8 cellular contexts compared by ENCODE assay signal in the genomic region with DNA sequence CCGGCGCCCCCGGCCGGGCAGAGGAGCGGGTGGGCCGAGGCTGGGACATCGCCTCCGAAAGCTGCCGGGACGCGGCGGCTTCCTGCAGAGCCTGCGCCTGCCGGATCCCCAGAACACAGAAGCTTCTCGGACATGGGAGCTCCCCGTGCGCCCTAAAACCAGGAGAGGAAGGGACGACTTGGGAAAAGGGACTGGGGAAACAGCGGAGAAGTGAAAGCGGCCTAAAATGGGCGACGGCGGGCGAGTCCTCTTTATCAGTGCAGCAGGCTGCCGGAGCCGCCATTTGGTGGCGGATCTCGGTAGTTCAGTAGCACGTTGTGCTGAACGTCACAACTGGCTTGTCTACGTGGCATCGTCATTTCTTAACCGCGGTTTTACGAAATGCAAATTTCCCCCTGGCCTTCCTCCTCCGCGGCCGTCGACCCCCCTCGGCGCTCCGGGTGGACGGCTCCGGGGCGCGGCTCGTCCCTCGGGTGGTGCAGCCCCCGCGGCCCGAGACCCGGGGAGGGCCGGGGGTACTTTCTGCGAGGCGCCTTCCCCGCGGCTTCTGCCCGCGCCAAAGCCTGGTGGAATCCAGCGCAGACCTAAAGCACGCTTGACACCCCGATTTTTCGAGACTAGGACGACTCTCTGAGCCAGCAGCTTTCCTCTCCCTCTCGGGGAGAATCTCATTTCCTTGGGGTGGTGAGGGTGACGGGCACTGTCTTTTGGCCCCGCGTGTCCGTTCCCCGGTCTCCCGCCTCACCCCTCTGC. TPM values are rescaled to one million over a fixed set of nuclear protein-coding genes. Genes with fewer than 3 reads are reported as not detected.
DNase-seq lines count a peak whose midpoint lies in the region; ATAC-seq, FAIRE-seq and TF ChIP-seq lines count a peak whose summit lies in the region.

No MANE protein-coding gene starts in this region.

- no peaks in the 10 kb centered on the region for H3K79me2 ChIP-seq in H1 (ENCODE audit: control insufficient read depth in 1 of 2, insufficient read depth in 2 of 2, low read length in 2 of 2)

- no peak overlapping the region for H4K5ac ChIP-seq in H1 (ENCODE audit: insufficient read length, low read depth, low read length)

- peaks cover 9% of the 10 kb centered on the region; the same call in 1 of the 2 replicates for H3K23me2 ChIP-seq in H1 (ENCODE audit: low read depth, low read length)

- peak overlapping the region; percentile 83 for H4K8ac ChIP-seq in H1 (ENCODE audit: extremely low read depth, insufficient read depth, low read length)

- H3K79me1 ChIP-seq in H1 (ENCODE audit: low read depth, low read length) = no peaks in the 10 kb centered on the region

- H2BK5ac ChIP-seq in H1 (ENCODE audit: low read depth, low read length) = no peak overlapping the region; the same call in 1 of the 2 replicates

- H4K91ac ChIP-seq in H1 (replicated peaks; ENCODE audit: insufficient read length, low read length) = no peak overlapping the region

- peaks cover 0 to 3% (median 0%) of the 10 kb centered on the region in 4 experiments; a peak in 1 of 8 replicates for H3K36me3 ChIP-seq in H1 (ENCODE audit: control insufficient read depth in 2 of 4, insufficient read depth in 4 of 4, low read length in 3 of 4)
- no peaks in the 10 kb centered on the region for H3K36me3 ChIP-seq in mesodermal cell (ENCODE audit: control insufficient read depth, insufficient read depth, low read length)
- H3K36me3 ChIP-seq in stomach smooth muscle (ENCODE audit: control insufficient read depth in 2 of 2, insufficient read depth in 2 of 2, low read length in 2 of 2) = no peaks in the 10 kb centered on the region

- peak overlapping the region; percentile 34 to 57 (median 48) for H3K4me3 ChIP-seq in H1 (ENCODE audit: extremely low read depth in 1 of 4, insufficient read depth in 2 of 4, low read depth in 3 of 4, low read length in 4 of 4)
- peak overlapping the region; percentile 29 for H3K4me3 ChIP-seq in mesodermal cell (ENCODE audit: extremely low read depth, insufficient read depth, low read length, poor library complexity, severe bottlenecking)
- peak overlapping the region; percentile 61 to 76 for H3K4me3 ChIP-seq in stomach smooth muscle (ENCODE audit: low read length in 2 of 2)

- ATAC-seq in HG02938 (IDR thresholded peaks at IDR 0.05; ENCODE audit: unreplicated experiment) = peak; percentile 66

- TF ChIP-seq POLR2A in H1 (IDR thresholded peaks at IDR 0.05; ENCODE audit: control extremely low read depth in 1 of 2, low read depth in 2 of 2, low read length in 2 of 2) = no peak

- no peak for TF ChIP-seq EP300 in H1 (IDR thresholded peaks at IDR 0.05; ENCODE audit: borderline replicate concordance in 1 of 2, low read depth in 2 of 2, low read length in 2 of 2)

- H3K27ac ChIP-seq in H1 (ENCODE audit: low read depth, low read length) = no peak overlapping the region
- no peak overlapping the region for H3K27ac ChIP-seq in mesodermal cell (ENCODE audit: low read depth, low read length, severe bottlenecking)
- no peak overlapping the region for H3K27ac ChIP-seq in stomach smooth muscle (ENCODE audit: low read length)

- H3K9ac ChIP-seq in H1 (replicated peaks in 1 of 4; ENCODE audit: extremely low read depth in 1 of 4, low read depth in 3 of 4, low read length in 3 of 4) (peak overlapping the region in 2 of 4 experiments; percentile 9 to 29; a peak in 3 of 7 replicates), stomach smooth muscle (ENCODE audit: low read length in 2 of 2) (no peak overlapping the region)

- H3K27me3 ChIP-seq in H1 (replicated peaks in 1 of 4; ENCODE audit: control insufficient read depth in 3 of 4, extremely low read depth in 1 of 4, insufficient read depth in 3 of 4, low read length in 3 of 4) (peaks cover 68 to 93% (median 80%) of the 10 kb centered on the region in 4 experiments), stomach smooth muscle (ENCODE audit: control insufficient read depth in 1 of 2, insufficient read depth in 2 of 2, low read length in 2 of 2) (peaks cover 51 to 60% of the 10 kb centered on the region in 2 donors)

- H3K9me3 ChIP-seq in H1 (ENCODE audit: insufficient read depth in 2 of 2, low read depth in 1 of 2, low read length in 1 of 2) = no peaks in the 10 kb centered on the region; a peak in 1 of 4 replicates
- peaks cover 6% of the 10 kb centered on the region for H3K9me3 ChIP-seq in mesodermal cell (ENCODE audit: control insufficient read depth, low read length)
- H3K9me3 ChIP-seq in stomach smooth muscle (ENCODE audit: control insufficient read depth in 2 of 2, low read length in 2 of 2) = peaks cover 0 to 3% of the 10 kb centered on the region in 2 donors

- H3K14ac ChIP-seq in H1 (ENCODE audit: insufficient read length) = no peak overlapping the region

- peak; percentile 46 to 48 for DNase-seq in activated CD4-positive, alpha-beta T cell treated with anti-CD3 and anti-CD28 coated beads, Interleukin-2, amount 50 U/mL, for 24 hours (ENCODE audit: low read depth in 1 of 2, low spot score in 1 of 2)
- DNase-seq in H1 (ENCODE audit: low read depth in 1 of 2, low spot score in 2 of 2) = peak in 1 of 2 experiments; percentile 78
- DNase-seq in NCI-H1436 (lab: John Stamatoyannopoulos, UW) = no peak
- no peak for DNase-seq in NCI-H524 treated with DMSO at 0.1 percent for 48 hours (lab: John Stamatoyannopoulos, UW)

- H3K4me1 ChIP-seq in H1 (replicated peaks in 1 of 4; ENCODE audit: control insufficient read depth in 3 of 4, insufficient read depth in 4 of 4, low read length in 3 of 4) = peaks cover 0 to 19% (median 9%) of the 10 kb centered on the region in 4 experiments; a peak in 6 of 7 replicates
- no peaks in the 10 kb centered on the region for H3K4me1 ChIP-seq in mesodermal cell (ENCODE audit: control insufficient read depth, insufficient read depth, low read length, poor library complexity, severe bottlenecking)
- H3K4me1 ChIP-seq in stomach smooth muscle (ENCODE audit: control insufficient read depth, insufficient read depth, low read length) = peaks cover 23% of the 10 kb centered on the region

- peak overlapping the region; percentile 77 to 95 for H3K4me2 ChIP-seq in H1 (ENCODE audit: insufficient read depth in 1 of 2, low read depth in 2 of 2, low read length in 2 of 2)

- peak overlapping the region; percentile 83 for H2AFZ ChIP-seq in H1 (ENCODE audit: low read length)

- CTCF ChIA-PET in H1 (lab: Charles Lee; ENCODE audit: partially characterized antibody) = interaction anchor here (1.2 kb wide), 1 partner anchor 20 kb away, joined by 3 read pairs; the partner anchor contains the start of gene COMMD3

- H3K56ac ChIP-seq in H1 (replicated peaks; ENCODE audit: insufficient read length, low read depth, low read length) = peak overlapping the region; percentile 39

- no peak overlapping the region for H2AK5ac ChIP-seq in H1 (ENCODE audit: low read depth, low read length)

- H2BK15ac ChIP-seq in H1 (ENCODE audit: low read length) = 0 out of 2 replicates have a peak overlapping the region, but pooled peaks have one; percentile 88

- no peak for FAIRE-seq in H1 (lab: Jason Lieb, UNC)

- peaks cover 0 to 6% of the 10 kb centered on the region in 2 experiments for H4K20me1 ChIP-seq in H1 (replicated peaks in 1 of 2; ENCODE audit: control insufficient read depth in 1 of 2, insufficient read depth in 2 of 2, low read length in 2 of 2)

- H2BK120ac ChIP-seq in H1 (replicated peaks; ENCODE audit: low read depth, low read length) = peak overlapping the region; percentile 64

- peak overlapping the region; percentile 71 for H3K18ac ChIP-seq in H1 (ENCODE audit: extremely low read depth, low read length)

- peak overlapping the region; percentile 84; the same call in 1 of the 2 replicates for H2BK12ac ChIP-seq in H1 (ENCODE audit: low read depth, low read length)

- H3K23ac ChIP-seq in H1 (ENCODE audit: insufficient read length) = no peak overlapping the region

- H2BK20ac ChIP-seq in H1 (ENCODE audit: low read length) = no peak overlapping the region

- TF ChIP-seq RAD21 in H1 (IDR thresholded peaks at IDR 0.05 in 1 of 2, conservative IDR thresholded peaks at IDR 0.05 in 1 of 2; ENCODE audit: low read depth in 2 of 2, low read length in 2 of 2) = no peak; a peak in 1 of 4 replicates

- 3% methylated on average over 63 of the region's 71 CpGs; no CpG with 5 or more reads in 1 of the 2 experiments for WGBS in H1 (ENCODE audit: extremely low coverage in 1 of 2, insufficient coverage in 1 of 2, insufficient read length in 1 of 2, insufficient replicate concordance in 2 of 2, low coverage in 1 of 2, low lambda C conversion rate in 2 of 2, missing lambda C conversion rate in 1 of 2), 2 experiments
- WGBS in mesodermal cell (ENCODE audit: insufficient coverage in 2 of 2), 2 experiments = 1% methylated on average over 60 to 62 of the region's 71 CpGs

- TF ChIP-seq CTCF in GM12873 (IDR thresholded peaks at IDR 0.05; ENCODE audit: insufficient read depth, low read depth, low read length, missing control alignments) = peak; percentile 14
- TF ChIP-seq CTCF in H1 (IDR thresholded peaks at IDR 0.05; ENCODE audit: control extremely low read depth in 1 of 3, insufficient read depth in 1 of 3, low read depth in 1 of 3, low read length in 3 of 3) = no peak

- POLR2A ChIA-PET in H1 (lab: Charles Lee; ENCODE audit: partially characterized antibody) = interaction anchor here (0.7 to 1.8 kb wide), 3 partner anchors 9 to 20 kb away, joined by 3 to 5 read pairs (median 4); partner anchors contain the start of gene COMMD3

- H3K4ac ChIP-seq in H1 (replicated peaks; ENCODE audit: insufficient read length, low read depth, low read length) = no peak overlapping the region

RNA-seq across cellular contexts. Expression of gene SPAG6, which starts 9.9 kb away (rescaled TPM):
- 0.34 TPM in 1 of 2 replicates, not detected in the other for total RNA-seq in H1 (2021; fragmentation: NEBNext Ultra II Directional; extraction: Animal tissue kit (Norgen Biotek cat#: 25700))
- polyA plus RNA-seq in H1 (2011; rRNA removed) = 0.14 TPM in 2 replicates
- 0.28 TPM for polyA plus RNA-seq in H1 (2011; cell fraction: cytosol; rRNA removed)
- 0.16 TPM for polyA plus RNA-seq in H1 (2011; cell fraction: nucleus; rRNA removed)
- polyA plus RNA-seq in H1 (2012, experiment 1 of 2) = 0.14 to 0.33 TPM (median 0.19 TPM) in 4 replicates
- polyA plus RNA-seq in H1 (2012, experiment 2 of 2) = not detected
- polyA plus RNA-seq in H1 (2013, experiment 1 of 2) = 0.08 TPM
- polyA plus RNA-seq in H1 (2013, experiment 2 of 2) = 0.13 TPM
- 0.27 and 0.41 TPM in 2 replicates for polyA minus RNA-seq in H1 (2011; rRNA and poly(A)+ RNA removed)
- polyA minus RNA-seq in H1 (2011; cell fraction: cytosol; rRNA and poly(A)+ RNA removed) = not detected
- polyA minus RNA-seq in H1 (2011; cell fraction: nucleus; rRNA and poly(A)+ RNA removed) = not detected
- polyA plus RNA-seq in mesodermal cell (2013, experiment 1 of 2) = 0.18 TPM
- polyA plus RNA-seq in mesodermal cell (2013, experiment 2 of 2) = 0.20 TPM

RNA-seq across cellular contexts. Expression of gene BMI1, which starts 14.5 kb away (rescaled TPM):
- 7.0 and 10.7 TPM in 2 replicates for total RNA-seq in H1 (2021; fragmentation: NEBNext Ultra II Directional; extraction: Animal tissue kit (Norgen Biotek cat#: 25700))
- 2.8 and 2.9 TPM in 2 replicates for polyA plus RNA-seq in H1 (2011; rRNA removed)
- polyA plus RNA-seq in H1 (2011; cell fraction: cytosol; rRNA removed) = 4.1 TPM
- polyA plus RNA-seq in H1 (2011; cell fraction: nucleus; rRNA removed) = 7.6 TPM
- polyA plus RNA-seq in H1 (2012, experiment 1 of 2) = 2.8 to 10.9 TPM (median 4.8 TPM) in 4 replicates
- polyA plus RNA-seq in H1 (2012, experiment 2 of 2) = 0.12 TPM
- polyA plus RNA-seq in H1 (2013, experiment 1 of 2) = 2.9 TPM
- polyA plus RNA-seq in H1 (2013, experiment 2 of 2) = 2.7 TPM
- 5.2 and 8.7 TPM in 2 replicates for polyA minus RNA-seq in H1 (2011; rRNA and poly(A)+ RNA removed)
- 5.9 TPM for polyA minus RNA-seq in H1 (2011; cell fraction: cytosol; rRNA and poly(A)+ RNA removed)
- polyA minus RNA-seq in H1 (2011; cell fraction: nucleus; rRNA and poly(A)+ RNA removed) = 7.2 TPM
- 16.6 TPM for polyA plus RNA-seq in mesodermal cell (2013, experiment 1 of 2)
- polyA plus RNA-seq in mesodermal cell (2013, experiment 2 of 2) = 24.3 TPM

RNA-seq across cellular contexts. Expression of gene COMMD3, which starts 19.2 kb away (rescaled TPM):
- total RNA-seq in H1 (2021; fragmentation: NEBNext Ultra II Directional; extraction: Animal tissue kit (Norgen Biotek cat#: 25700)) = 2.3 and 2.7 TPM in 2 replicates
- polyA plus RNA-seq in H1 (2011; rRNA removed) = 0.94 and 2.7 TPM in 2 replicates
- 2.1 TPM for polyA plus RNA-seq in H1 (2011; cell fraction: cytosol; rRNA removed)
- polyA plus RNA-seq in H1 (2011; cell fraction: nucleus; rRNA removed) = 1.2 TPM
- 2.4 to 4.3 TPM (median 2.7 TPM) in 4 replicates for polyA plus RNA-seq in H1 (2012, experiment 1 of 2)
- 1.8 TPM for polyA plus RNA-seq in H1 (2012, experiment 2 of 2)
- polyA plus RNA-seq in H1 (2013, experiment 1 of 2) = 4.5 TPM
- polyA plus RNA-seq in H1 (2013, experiment 2 of 2) = 3.1 TPM
- 0.63 and 1.8 TPM in 2 replicates for polyA minus RNA-seq in H1 (2011; rRNA and poly(A)+ RNA removed)
- polyA minus RNA-seq in H1 (2011; cell fraction: cytosol; rRNA and poly(A)+ RNA removed) = not detected
- polyA minus RNA-seq in H1 (2011; cell fraction: nucleus; rRNA and poly(A)+ RNA removed) = not detected
- 19.9 TPM for polyA plus RNA-seq in mesodermal cell (2013, experiment 1 of 2)
- polyA plus RNA-seq in mesodermal cell (2013, experiment 2 of 2) = 30.5 TPM

Comparison
In these comparisons a context has a peak if more than half of its experiments do, and no peak if none do; other contexts are left out.
1. DNase-seq: peak in activated CD4-positive, alpha-beta T cell treated with anti-CD3 and anti-CD28 coated beads, Interleukin-2, amount 50 U/mL, for 24 hours (2 of 2); none in NCI-H1436 (single experiment) and NCI-H524 treated with DMSO at 0.1 percent for 48 hours (single experiment).
2. Peak in every context shown above with its lines, with median percentiles within 50 percentile points of each other: H3K4me3 ChIP-seq.